Comparison of ENCODE assay signal across 7 cellular contexts in genomic region chr7:29723122-29723521, GRCh38.
DNase-seq lines count a peak whose midpoint lies in the region; ATAC-seq, FAIRE-seq and TF ChIP-seq lines count a peak whose summit lies in the region.
"Not testable (repeated sequence)": the region's sequence is repeated elsewhere in the genome, so short reads cannot be mapped to it uniquely, and the experiment has no call there.

No MANE protein-coding gene starts in this region.

- WGBS in pancreas, 2 donors, result 30 to 48% methylated on average over 8 of the region's 8 CpGs

- not testable (repeated sequence) for TF ChIP-seq CTCF in RWPE2 (IDR thresholded peaks at IDR 0.05; ENCODE audit: poor library complexity, severe bottlenecking); brain microvascular endothelial cell (IDR thresholded peaks at IDR 0.05; ENCODE audit: low read depth, low read length, missing control alignments); fibroblast of mammary gland (conservative IDR thresholded peaks at IDR 0.05; ENCODE audit: control insufficient read depth, insufficient read depth, low read depth, low read length); pancreas (IDR thresholded peaks at IDR 0.05)

- intact Hi-C loops in pancreas (cut with DNase I), result not testable (repeated sequence)

- H3K4me1 ChIP-seq in RWPE2 (ENCODE audit: insufficient read depth, poor library complexity, severe bottlenecking), result peaks cover 16% of the 10 kb centered on the region
- not testable (repeated sequence) for H3K4me1 ChIP-seq in pancreas

- not testable (repeated sequence) for H3K36me3 ChIP-seq in RWPE2 (ENCODE audit: low read depth); brain microvascular endothelial cell (replicated peaks); pancreas

- H3K27ac ChIP-seq in RWPE2 (ENCODE audit: poor library complexity, severe bottlenecking); brain microvascular endothelial cell; pancreas: not testable (repeated sequence)

- in situ Hi-C loops in brain microvascular endothelial cell (cut with HindIII; ENCODE audit: low pct_ligation_motif_present, low sequenced_read_pairs), result not testable (repeated sequence)

- DNase-seq in EH (ENCODE audit: low read depth) (peak; percentile 80), HT-29 (ENCODE audit: low spot score) (peak; percentile 88), RWPE2 (ENCODE audit: low spot score) (peak; percentile 84), brain microvascular endothelial cell (peak; percentile 93), fibroblast of mammary gland (ENCODE audit: low read depth) (peak; percentile 91), kidney tubule cell (ENCODE audit: low spot score) (peak; percentile 93)
- DNase-seq in pancreas, result not testable (repeated sequence)

- H3K27me3 ChIP-seq in RWPE2 (ENCODE audit: insufficient read depth, poor library complexity, severe bottlenecking) (peaks cover 32% of the 10 kb centered on the region), brain microvascular endothelial cell (replicated peaks) (peaks cover 14% of the 10 kb centered on the region)
- H3K27me3 ChIP-seq in pancreas, result not testable (repeated sequence)

- not testable (repeated sequence) for H3K4me3 ChIP-seq in RWPE2 (ENCODE audit: severe bottlenecking); brain microvascular endothelial cell (ENCODE audit: low read depth, low read length); fibroblast of mammary gland (ENCODE audit: control insufficient read depth, low read depth, low read length); pancreas

- not testable (repeated sequence) for H3K9me3 ChIP-seq in RWPE2 (ENCODE audit: severe bottlenecking); pancreas

- peak; percentile 100 for ATAC-seq in RWPE2 (ENCODE audit: low read depth)
- peak in 3 of 4 donors; percentile 35 to 55 (median 41) for ATAC-seq in pancreas

- FAIRE-seq in pancreas (lab: Jason Lieb, UNC), result not testable (repeated sequence)
